In the genomic region with DNA sequence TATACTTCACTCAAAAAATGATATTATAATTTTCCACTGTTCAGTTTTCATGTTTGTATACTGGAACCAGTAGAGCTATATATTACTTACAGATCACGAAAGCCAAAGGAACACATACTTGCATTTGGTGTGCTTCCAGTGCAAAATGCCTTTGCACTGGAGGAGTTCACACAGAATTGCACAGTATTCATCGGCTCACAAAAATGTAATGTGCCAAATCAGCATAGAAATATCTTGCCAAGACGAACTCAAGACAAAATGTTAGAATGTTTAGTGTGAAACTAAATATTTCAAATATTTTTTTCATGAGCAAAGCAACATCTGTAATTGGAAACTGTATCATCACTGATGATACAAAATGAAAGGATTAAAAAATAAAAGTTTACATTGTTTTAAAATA, we compare ENCODE assay signal across 14 cellular contexts.
DNase-seq lines count a peak whose midpoint lies in the region; ATAC-seq, FAIRE-seq and TF ChIP-seq lines count a peak whose summit lies in the region.
"Had no signal": no experiment of that assay in that cellular context is flagged by ENCODE, and none has a peak within 500 bp of the region (broad histone marks: within the 10 kb centered on the region; RNA-seq: fewer than 3 reads in every experiment).

No MANE protein-coding gene starts in this region.

- no peak overlapping the region for H3K27ac Mint-ChIP-seq in astrocyte (ENCODE audit: unreplicated experiment)
- H3K27ac Mint-ChIP-seq in T-helper 17 cell, result no peak overlapping the region
- H3K27ac Mint-ChIP-seq: H9, IgD-negative memory B cell had no signal

- no peaks in the 10 kb centered on the region for H4K20me1 ChIP-seq in astrocyte (ENCODE audit: insufficient read depth, low read length)

- H2AFZ ChIP-seq in astrocyte (ENCODE audit: low read depth, low read length), result no peak overlapping the region

- H3K36me3 Mint-ChIP-seq in astrocyte (ENCODE audit: low read depth, unreplicated experiment), result no peaks in the 10 kb centered on the region
- H3K36me3 Mint-ChIP-seq in T-helper 17 cell (ENCODE audit: low read depth), result no peaks in the 10 kb centered on the region
- H3K36me3 Mint-ChIP-seq: IgD-negative memory B cell had no signal

- DNase-seq in EL (peak; percentile 64), astrocyte (ENCODE audit: low read depth) (peak; percentile 19), fibroblast of peridontal ligament (ENCODE audit: extremely low read depth) (peak; percentile 74), stromal cell of bone marrow (ENCODE audit: low read depth) (peak; percentile 6), NCI-H510A (lab: John Stamatoyannopoulos, UW) (no peak), NOMO-1 treated with dmso at 0.1 percent for 144 hours (lab: John Stamatoyannopoulos, UW; ENCODE audit: unreplicated experiment) (no peak), T-helper 17 cell (no peak)
- no peak for DNase-seq in stimulated activated CD4-positive, alpha-beta T cell treated with anti-CD3 and anti-CD28 coated beads, Interleukin-4, amount 100 ng/mL, for 24 hours
- DNase-seq: DMS79, H9, NCI-H2029, NCI-H524, SIG-M5 had no signal

- H3K27ac ChIP-seq in astrocyte (ENCODE audit: low read depth, low read length), result no peak overlapping the region

- no peaks in the 10 kb centered on the region for H3K4me1 ChIP-seq in astrocyte (ENCODE audit: insufficient read depth, low read length)

- H3K9ac ChIP-seq in astrocyte (ENCODE audit: low read length), result no peak overlapping the region

- no peak overlapping the region for H3K4me2 ChIP-seq in astrocyte (ENCODE audit: low read length)

- TF ChIP-seq CTCF in astrocyte (IDR thresholded peaks at IDR 0.05; ENCODE audit: insufficient read depth, low read depth, low read length), result no peak

- no peaks in the 10 kb centered on the region for H3K9me3 Mint-ChIP-seq in astrocyte (ENCODE audit: unreplicated experiment)
- H3K9me3 Mint-ChIP-seq: H9, IgD-negative memory B cell had no signal

- H3K79me2 ChIP-seq in astrocyte (ENCODE audit: insufficient read depth, low read length), result no peaks in the 10 kb centered on the region

- no peaks in the 10 kb centered on the region for H3K36me3 ChIP-seq in astrocyte (ENCODE audit: insufficient read depth, low read length)

- H3K27me3 ChIP-seq in astrocyte (ENCODE audit: insufficient read depth, low read length), result no peaks in the 10 kb centered on the region

- H3K4me3 Mint-ChIP-seq in astrocyte (ENCODE audit: unreplicated experiment), result no peak overlapping the region
- no peak overlapping the region for H3K4me3 Mint-ChIP-seq in T-helper 17 cell
- H3K4me3 Mint-ChIP-seq: H9, IgD-negative memory B cell had no signal

- no peaks in the 10 kb centered on the region for H3K9me3 ChIP-seq in astrocyte (ENCODE audit: insufficient read depth, low read depth, low read length)
- H3K9me3 ChIP-seq in T-helper 17 cell (ENCODE audit: control insufficient read depth, low read length, poor library complexity, severe bottlenecking), result no peaks in the 10 kb centered on the region

- no peak for FAIRE-seq in astrocyte (lab: Jason Lieb, UNC)

- peaks cover 12% of the 10 kb centered on the region for H3K4me1 Mint-ChIP-seq in astrocyte (ENCODE audit: low read depth, unreplicated experiment)
- H3K4me1 Mint-ChIP-seq in T-helper 17 cell, result no peaks in the 10 kb centered on the region
- H3K4me1 Mint-ChIP-seq: IgD-negative memory B cell had no signal

- ATAC-seq in T-helper 17 cell, result no peak

- H3K27me3 Mint-ChIP-seq in astrocyte (ENCODE audit: low read depth, unreplicated experiment) (no peaks in the 10 kb centered on the region), T-helper 17 cell (no peaks in the 10 kb centered on the region)
- H3K27me3 Mint-ChIP-seq: IgD-negative memory B cell had no signal

- no peak overlapping the region for H3K4me3 ChIP-seq in astrocyte (ENCODE audit: insufficient read depth, low read depth, low read length)

Comparison
In these comparisons a context has a peak if more than half of its experiments do, and no peak if none do; other contexts are left out.
1. DNase-seq: peak in EL (single experiment), astrocyte (single experiment), fibroblast of peridontal ligament (single experiment) and stromal cell of bone marrow (single experiment); none in NCI-H510A (single experiment), NOMO-1 treated with dmso at 0.1 percent for 144 hours (single experiment), T-helper 17 cell (0 of 3) and stimulated activated CD4-positive, alpha-beta T cell treated with anti-CD3 and anti-CD28 coated beads, Interleukin-4, amount 100 ng/mL, for 24 hours (single experiment).